In genomic region chr4:81257021-81257420, GRCh38 we compare ENCODE assay signal across 21 cellular contexts. TPM values are rescaled to one million over a fixed set of nuclear protein-coding genes. Genes with fewer than 3 reads are reported as not detected.
A peak's percentile ranks its signal among the peaks of the same experiment; 100 is the strongest.
DNase-seq lines count a peak whose midpoint lies in the region; ATAC-seq and TF ChIP-seq lines count a peak whose summit lies in the region.
"Had no signal": no experiment of that assay in that cellular context is flagged by ENCODE, and none has a peak within 500 bp of the region (broad histone marks: within the 10 kb centered on the region; RNA-seq: fewer than 3 reads in every experiment).

No MANE protein-coding gene starts in this region.

- peaks cover 0 to 6% (median 2%) of the 10 kb centered on the region in 6 donors for H3K9me3 Mint-ChIP-seq in immature natural killer cell

- no peak for ATAC-seq in GM18868 (IDR thresholded peaks at IDR 0.05; ENCODE audit: unreplicated experiment)
- ATAC-seq: gastroesophageal sphincter had no signal

- no peak overlapping the region for H3K4me3 Mint-ChIP-seq in immature natural killer cell

- H3K4me1 Mint-ChIP-seq in immature natural killer cell, result no peaks in the 10 kb centered on the region

- TF ChIP-seq CTCF in astrocyte of the cerebellum (IDR thresholded peaks at IDR 0.05; ENCODE audit: low read depth, low read length, missing control alignments), result no peak

- in situ Hi-C loops in astrocyte of the cerebellum (cut with HindIII; ENCODE audit: low sequenced_read_pairs), result no loop called here

- H3K4me3 ChIP-seq in astrocyte of the cerebellum (ENCODE audit: low read depth, low read length), result no peak overlapping the region
- H3K4me3 ChIP-seq: coronary artery, gastroesophageal sphincter, lower lobe of right lung, vagina had no signal

- DNase-seq in HCEC 1CT (peak; percentile 52), astrocyte of the cerebellum (ENCODE audit: low read depth) (peak; percentile 33), glomerular visceral epithelial cell (ENCODE audit: extremely low spot score) (peak; percentile 38), A172 (ENCODE audit: low spot score) (no peak), NCI-H1092 (lab: John Stamatoyannopoulos, UW) (no peak), immature natural killer cell (no peak)
- DNase-seq: activated CD4-positive, alpha-beta T cell treated with anti-CD3 and anti-CD28 coated beads, Interleukin-2, amount 50 U/mL, for 4 hours; activated T-cell treated with anti-CD3 and anti-CD28 coated beads for 4 hours; aorta; C1 segment of cervical spinal cord; DMS153; GOT3; lower lobe of right lung; MM.1S; NCI-H1694 treated with DMSO at 0.1 percent for 48 hours; NK-92 treated with Interleukin-12 subunit alpha and Interleukin-12 subunit beta, amount 100 ng/mL, for 24 hours had no signal

- H3K27me3 Mint-ChIP-seq in immature natural killer cell (ENCODE audit: low read depth in 3 of 3), result peaks cover 2 to 3% (median 3%) of the 10 kb centered on the region in 3 donors

- no peak overlapping the region for H3K27ac Mint-ChIP-seq in immature natural killer cell

- no peaks in the 10 kb centered on the region for H3K36me3 Mint-ChIP-seq in immature natural killer cell

RNA-seq across cellular contexts. Expression of gene PRKG2, which starts 42.0 kb away (rescaled TPM):
- total RNA-seq in A172 (2014; rRNA removed; shearing (Covaris generic)), result 0.02 and 0.05 TPM in 2 replicates
- polyA plus RNA-seq in immature natural killer cell, result under 1 TPM in 2 of 3 donors, not detected in 1; 0.62 to 0.76 TPM
- total RNA-seq: osteocyte had no signal

Comparison
In these comparisons a context has a peak if more than half of its experiments do, and no peak if none do; other contexts are left out.
1. DNase-seq: peak in HCEC 1CT (single experiment), astrocyte of the cerebellum (single experiment) and glomerular visceral epithelial cell (single experiment); none in A172 (single experiment), NCI-H1092 (single experiment) and immature natural killer cell (0 of 3).